ENCODE assay signal across 32 cellular contexts in genomic region chrX:23048806-23049573, GRCh38. TPM values are rescaled to one million over a fixed set of nuclear protein-coding genes. Genes with fewer than 3 reads are reported as not detected.
"Had no signal": no experiment of that assay in that cellular context is flagged by ENCODE, and none has a peak within 500 bp of the region (broad histone marks: within the 10 kb centered on the region; RNA-seq: fewer than 3 reads in every experiment).

No MANE protein-coding gene starts in this region.

- H3K9me3 ChIP-seq: adrenal gland, MG63, Peyer's patch, SJSA1, SK-N-SH had no signal

- H3K4me3 ChIP-seq: adrenal gland, MG63, Peyer's patch, SJSA1 had no signal

- ATAC-seq: activated CD8-positive, alpha-beta T cell treated with anti-CD3 and anti-CD28 coated beads, Interleukin-2, amount 10 ng/mL, durations not matched to agents 7 days and 5 days; activated naive CD4-positive, alpha-beta T cell treated with anti-CD3 and anti-CD28 coated beads, Interleukin-2, amount 50 U/mL, for 72 hours; activated T-cell treated with anti-CD3 and anti-CD28 coated beads, Interleukin-2, amount 50 U/mL, for 4 hours; PC-3 had no signal

- FAIRE-seq: colon, TTC549 had no signal

- H3K27ac ChIP-seq: adrenal gland, brain microvascular endothelial cell, Peyer's patch, SJSA1 had no signal

- DNase-seq: activated CD4-positive, alpha-beta T cell treated with anti-CD3 and anti-CD28 coated beads, Interleukin-2, amount 10 ng/mL, durations not matched to agents 24 days and 14 days; activated CD4-positive, alpha-beta T cell treated with anti-CD3 and anti-CD28 coated beads, Interleukin-2, amount 50 U/mL, for 48 hours; activated CD8-positive, alpha-beta T cell treated with anti-CD3 and anti-CD28 coated beads, Interleukin-2, amount 10 ng/mL, durations not matched to agents 7 days and 5 days; activated gamma-delta T cell treated with Interleukin-2 at 50 U/mL for 16 hours; activated naive CD4-positive, alpha-beta T cell treated with anti-CD3 and anti-CD28 coated beads for 36 hours; activated T-cell treated with anti-CD3 and anti-CD28 coated beads, Interleukin-2, amount 50 U/mL, for 4 hours; adrenal gland; brain microvascular endothelial cell; central memory CD4-positive, alpha-beta T cell; Kasumi-1; MG63; NCI-H1092 treated with DMSO at 0.1 percent for 48 hours; NCI-H1417 treated with DMSO at 0.1 percent for 48 hours; NCI-H187 treated with DMSO at 0.1 percent for 48 hours; NCI-H2081; NCI-H2171 treated with DMSO at 0.1 percent for 48 hours; NCI-H2227 treated with DMSO at 0.1 percent for 48 hours; NCI-H446; NCI-H510A treated with DMSO at 0.1 percent for 48 hours; NCI-H69; NCI-H82; PC-3; Peyer's patch; RPMI8226; SHP77 treated with DMSO at 0.1 percent for 48 hours; SK-N-SH had no signal

- H3K36me3 ChIP-seq: adrenal gland, brain microvascular endothelial cell, MG63, Peyer's patch, SJSA1 had no signal

- H3K27me3 ChIP-seq: brain microvascular endothelial cell, MG63, Peyer's patch, SJSA1 had no signal

- H3K4me1 ChIP-seq: adrenal gland, Peyer's patch, SJSA1 had no signal

- H3K9ac ChIP-seq: SK-N-SH had no signal

- H3K4me2 ChIP-seq: SK-N-SH had no signal

RNA-seq across cellular contexts. Expression of gene DDX53, which starts 49.2 kb away (rescaled TPM):
- total RNA-seq: activated CD4-positive, alpha-beta T cell treated with anti-CD3 and anti-CD28 coated beads, Interleukin-2, amount 10 ng/mL, durations not matched to agents 24 days and 14 days; activated CD8-positive, alpha-beta T cell treated with anti-CD3 and anti-CD28 coated beads, Interleukin-2, amount 10 ng/mL, durations not matched to agents 7 days and 5 days; activated naive CD4-positive, alpha-beta T cell treated with anti-CD3 and anti-CD28 coated beads for 36 hours; activated naive CD4-positive, alpha-beta T cell treated with anti-CD3 and anti-CD28 coated beads, Interleukin-2, amount 50 U/mL, for 72 hours; activated T-cell treated with anti-CD3 and anti-CD28 coated beads, Interleukin-2, amount 50 U/mL, for 4 hours; activated T-helper 1 cell treated with anti-CD3 and anti-CD28 coated beads, Interleukin-12 subunit alpha, Interleukin-12 subunit beta, Interleukin-2, Interleukin-4 antibody, amounts not matched to agents 30 ng/mL and 10 ng/mL and 1 ng/mL, durations not matched to agents 14 hours and 24 hours and 36 hours; adrenal gland; cerebellum; PC-3; Peyer's patch; SJSA1 had no signal
